ENCODE assay signal across 1 cellular context in the genomic region with DNA sequence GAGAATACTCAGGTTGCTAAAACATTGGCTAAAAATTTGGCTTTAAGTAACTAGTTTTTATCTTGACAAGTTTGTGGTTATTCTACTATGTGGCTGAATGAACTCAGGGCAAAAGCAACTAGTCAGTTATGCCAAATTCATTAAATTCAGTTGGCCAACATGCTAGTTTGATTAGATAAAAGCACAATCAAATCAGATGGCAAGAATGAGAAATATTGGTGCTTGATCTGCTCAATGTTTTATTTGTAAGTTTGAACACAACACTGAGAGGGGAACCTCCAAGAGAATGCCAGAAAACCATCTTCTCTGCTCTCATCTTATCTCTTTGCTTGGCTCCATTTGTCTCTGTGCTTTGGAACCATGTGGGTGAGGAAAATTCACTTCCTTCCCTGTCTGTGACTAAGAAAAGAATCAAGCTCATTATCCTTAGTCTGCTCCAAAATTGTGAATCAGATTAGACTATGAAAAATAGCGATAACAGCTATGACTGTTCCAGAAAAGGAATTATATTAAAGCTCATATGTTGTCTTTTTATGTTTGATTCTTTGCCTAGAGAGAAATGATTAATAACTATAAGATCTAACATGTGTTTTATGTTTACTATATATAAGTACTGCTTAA.
TF ChIP-seq lines count a peak whose summit lies in the region.

No MANE protein-coding gene starts in this region.

TF ChIP-seq in IMR-90, 13 proteins besides CTCF, POLR2A, EP300 and RAD21:
- no peak for TF ChIP-seq FOS (IDR thresholded peaks at IDR 0.05; ENCODE audit: low read depth, low read length)
- TF ChIP-seq NFE2L2 (IDR thresholded peaks at IDR 0.05; ENCODE audit: low read depth, low read length) = no peak
- no peak for TF ChIP-seq CHD1 (IDR thresholded peaks at IDR 0.05; ENCODE audit: low read depth, low read length)
- TF ChIP-seq, protein P1, sequence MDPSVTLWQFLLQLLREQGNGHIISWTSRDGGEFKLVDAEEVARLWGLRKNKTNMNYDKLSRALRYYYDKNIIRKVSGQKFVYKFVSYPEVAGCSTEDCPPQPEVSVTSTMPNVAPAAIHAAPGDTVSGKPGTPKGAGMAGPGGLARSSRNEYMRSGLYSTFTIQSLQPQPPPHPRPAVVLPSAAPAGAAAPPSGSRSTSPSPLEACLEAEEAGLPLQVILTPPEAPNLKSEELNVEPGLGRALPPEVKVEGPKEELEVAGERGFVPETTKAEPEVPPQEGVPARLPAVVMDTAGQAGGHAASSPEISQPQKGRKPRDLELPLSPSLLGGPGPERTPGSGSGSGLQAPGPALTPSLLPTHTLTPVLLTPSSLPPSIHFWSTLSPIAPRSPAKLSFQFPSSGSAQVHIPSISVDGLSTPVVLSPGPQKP (IDR thresholded peaks at IDR 0.05; ENCODE audit: borderline replicate concordance, low read depth, low read length) = no peak
- TF ChIP-seq MAZ (IDR thresholded peaks at IDR 0.05; ENCODE audit: borderline replicate concordance, low read depth, low read length) = no peak
- TF ChIP-seq BHLHE40 (IDR thresholded peaks at IDR 0.05; ENCODE audit: low read depth, low read length) = no peak
- TF ChIP-seq, protein P2, sequence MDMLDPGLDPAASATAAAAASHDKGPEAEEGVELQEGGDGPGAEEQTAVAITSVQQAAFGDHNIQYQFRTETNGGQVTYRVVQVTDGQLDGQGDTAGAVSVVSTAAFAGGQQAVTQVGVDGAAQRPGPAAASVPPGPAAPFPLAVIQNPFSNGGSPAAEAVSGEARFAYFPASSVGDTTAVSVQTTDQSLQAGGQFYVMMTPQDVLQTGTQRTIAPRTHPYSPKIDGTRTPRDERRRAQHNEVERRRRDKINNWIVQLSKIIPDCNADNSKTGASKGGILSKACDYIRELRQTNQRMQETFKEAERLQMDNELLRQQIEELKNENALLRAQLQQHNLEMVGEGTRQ (IDR thresholded peaks at IDR 0.05; ENCODE audit: low read depth, low read length) = no peak
- no peak for TF ChIP-seq MXI1 (IDR thresholded peaks at IDR 0.05; ENCODE audit: borderline replicate concordance, low read depth, low read length)
- no peak for TF ChIP-seq SMC3 (IDR thresholded peaks at IDR 0.05; ENCODE audit: low read depth, low read length)
- TF ChIP-seq RFX5 (IDR thresholded peaks at IDR 0.05; ENCODE audit: low read depth, low read length) = no peak
- TF ChIP-seq MAFK (IDR thresholded peaks at IDR 0.05; ENCODE audit: low read depth, low read length) = no peak
- TF ChIP-seq RCOR1 (IDR thresholded peaks at IDR 0.05; ENCODE audit: insufficient replicate concordance, low read length) = no peak
TF ChIP-seq in IMR-90: peak in this region for 0.
